ENCODE assay signal across 19 cellular contexts in the genomic region with DNA sequence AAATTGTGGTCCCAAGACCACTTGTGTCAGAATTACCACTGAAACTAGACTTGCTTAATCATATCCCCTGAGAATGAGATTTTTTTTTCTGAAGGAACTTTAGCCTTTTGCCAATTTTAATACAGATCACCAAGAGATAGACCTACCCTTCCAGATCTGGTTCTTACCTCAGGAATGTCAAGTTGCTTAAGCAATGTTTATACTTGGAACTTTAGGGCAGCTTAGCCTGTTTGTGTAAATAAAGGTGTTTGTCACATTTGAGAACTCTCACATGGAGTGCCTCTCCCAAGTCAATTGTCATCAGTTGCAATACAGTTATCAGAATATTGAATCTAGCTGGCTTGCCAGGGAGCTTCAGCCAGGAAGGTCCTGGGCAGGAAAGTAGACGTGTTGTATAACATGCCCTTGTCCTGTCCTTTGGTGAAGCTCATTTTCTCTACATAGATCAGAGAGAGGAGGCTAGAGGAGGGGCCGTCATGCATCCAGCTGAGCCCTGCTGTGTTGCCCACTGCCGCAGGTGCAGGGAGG. TPM values are rescaled to one million over a fixed set of nuclear protein-coding genes. Genes with fewer than 3 reads are reported as not detected.
DNase-seq lines count a peak whose midpoint lies in the region; TF ChIP-seq lines count a peak whose summit lies in the region.
"Had no signal": no experiment of that assay in that cellular context is flagged by ENCODE, and none has a peak within 500 bp of the region (broad histone marks: within the 10 kb centered on the region; RNA-seq: fewer than 3 reads in every experiment).

No MANE protein-coding gene starts in this region.

- H3K4me3 ChIP-seq in PC-9 (no peak overlapping the region; the same call in 1 of the 2 replicates), fibroblast of villous mesenchyme (ENCODE audit: low read depth, low read length) (no peak overlapping the region), skeletal muscle tissue (ENCODE audit: low read length in 3 of 3) (peak overlapping the region in 1 of 3 donors; percentile 46)
- H3K4me3 ChIP-seq: vagina had no signal

- DNase-seq in PC-9, result peak; percentile 14 to 94
- DNase-seq in fibroblast of villous mesenchyme (ENCODE audit: low read depth), result peak; percentile 68
- no peak for DNase-seq in NCI-H187 (lab: John Stamatoyannopoulos, UW)
- DNase-seq in OCI-M1 (lab: John Stamatoyannopoulos, UW), result no peak
- no peak for DNase-seq in superior temporal gyrus (ENCODE audit: extremely low spot score)
- DNase-seq: activated CD4-positive, alpha-beta memory T cell treated with anti-CD3 and anti-CD28 coated beads, Interleukin-2, amount 10 ng/mL, durations not matched to agents 7 days and 5 days; activated gamma-delta T cell treated with Interleukin-2 at 50 U/mL for 16 hours; amygdala; CD8-positive, alpha-beta T cell; central memory CD4-positive, alpha-beta T cell; foreskin fibroblast; GF-D8; H7; NCI-H1417 treated with DMSO at 0.1 percent for 48 hours; NCI-H2107; NCI-H510A had no signal

- H3K36me3 ChIP-seq in PC-9 (ENCODE audit: low read depth) (no peaks in the 10 kb centered on the region), skeletal muscle tissue (ENCODE audit: control insufficient read depth in 3 of 3, insufficient read depth in 3 of 3, low read length in 3 of 3) (no peaks in the 10 kb centered on the region)
- H3K36me3 ChIP-seq: vagina had no signal

- no peak overlapping the region for H2AFZ ChIP-seq in PC-9

- peak overlapping the region; percentile 67 for H3K4me2 ChIP-seq in PC-9

- H3K4me1 ChIP-seq in PC-9 (replicated peaks; ENCODE audit: insufficient read depth) (peaks cover 37% of the 10 kb centered on the region), skeletal muscle tissue (ENCODE audit: control insufficient read depth in 3 of 3, insufficient read depth in 3 of 3, low read length in 3 of 3) (peaks cover 33 to 63% (median 56%) of the 10 kb centered on the region in 3 donors)

- CTCF ChIA-PET in PC-9 (lab: Charles Lee), result interaction anchor here (0.7 kb wide), 1 partner anchor 64 kb away, joined by 3 read pairs; no protein-coding TSS in a partner anchor

- H3K9me3 ChIP-seq in PC-9 (ENCODE audit: insufficient read depth, low read depth), result no peaks in the 10 kb centered on the region
- no peaks in the 10 kb centered on the region for H3K9me3 ChIP-seq in skeletal muscle tissue (ENCODE audit: control insufficient read depth in 3 of 3, low read length in 3 of 3)
- H3K9me3 ChIP-seq: vagina had no signal

- H3K27ac ChIP-seq in C4-2B, result peak overlapping the region; percentile 56
- peak overlapping the region; percentile 80 for H3K27ac ChIP-seq in PC-9
- peak overlapping the region; percentile 72 for H3K27ac ChIP-seq in skeletal muscle tissue (ENCODE audit: low read depth, low read length)

- BruUV-seq in PC-9 (replicated peaks; lab: Mats Ljungman, UMichigan), result no TSS peak

- H3K79me2 ChIP-seq in PC-9 (ENCODE audit: low read depth), result peaks cover 47% of the 10 kb centered on the region

- no peak for TF ChIP-seq CTCF in C4-2B (conservative IDR thresholded peaks at IDR 0.05)
- no peak for TF ChIP-seq CTCF in PC-9 (conservative IDR thresholded peaks at IDR 0.05)
- TF ChIP-seq CTCF in fibroblast of villous mesenchyme (IDR thresholded peaks at IDR 0.05; ENCODE audit: insufficient read depth, low read depth, low read length), result no peak

- peak overlapping the region in 1 of 3 donors; percentile 54 for H3K9ac ChIP-seq in skeletal muscle tissue (ENCODE audit: low read depth in 1 of 3, low read length in 3 of 3)

- no peaks in the 10 kb centered on the region for H3K9me2 ChIP-seq in PC-9 (ENCODE audit: insufficient read depth)

- peaks cover 20% of the 10 kb centered on the region; the same call in 1 of the 2 replicates for H3F3A ChIP-seq in PC-9 (ENCODE audit: insufficient read depth, low read depth)

- H4K20me1 ChIP-seq in PC-9 (ENCODE audit: insufficient read depth), result no peaks in the 10 kb centered on the region

- POLR2A ChIA-PET in PC-9 (lab: Charles Lee; ENCODE audit: unreplicated experiment), result interaction anchor here (0.5 to 0.6 kb wide), 2 partner anchors 65 to 233 kb away, joined by 4 to 5 read pairs; no protein-coding TSS in a partner anchor

- H3K27me3 ChIP-seq in PC-9 (ENCODE audit: insufficient read depth, low read depth) (no peaks in the 10 kb centered on the region), skeletal muscle tissue (ENCODE audit: control insufficient read depth in 3 of 3, insufficient read depth in 3 of 3, low read length in 3 of 3) (no peaks in the 10 kb centered on the region)
- H3K27me3 ChIP-seq: vagina had no signal

- intact Hi-C loops in PC-9 (cut with micrococcal nuclease; ENCODE audit: unreplicated experiment), result no loop called here

RNA-seq across cellular contexts. Expression of gene GPD1L, which starts 3.9 kb away (rescaled TPM):
- 10.3 and 11.2 TPM in 2 replicates for total RNA-seq in PC-9 (2021)
- total RNA-seq in fibroblast of villous mesenchyme, result 3.5 and 7.8 TPM in 2 replicates
- 54.3 TPM for total RNA-seq in skeletal muscle tissue

Comparison
In these comparisons a context has a peak if more than half of its experiments do, and no peak if none do; other contexts are left out.
1. DNase-seq: peak in PC-9 (2 of 2) and fibroblast of villous mesenchyme (single experiment); none in NCI-H187 (0 of 2), OCI-M1 (single experiment) and superior temporal gyrus (single experiment).
2. Peak in every context shown above with its lines, with median percentiles within 50 percentile points of each other: H3K27ac ChIP-seq.